In genomic region chr21:30408782-30409494, GRCh38 we compare ENCODE assay signal across 7 cellular contexts. TPM values are rescaled to one million over a fixed set of nuclear protein-coding genes. Genes with fewer than 3 reads are reported as not detected.
A peak's percentile ranks its signal among the peaks of the same experiment; 100 is the strongest.
DNase-seq lines count a peak whose midpoint lies in the region; ATAC-seq, FAIRE-seq and TF ChIP-seq lines count a peak whose summit lies in the region.
"Had no signal": no experiment of that assay in that cellular context is flagged by ENCODE, and none has a peak within 500 bp of the region (broad histone marks: within the 10 kb centered on the region; RNA-seq: fewer than 3 reads in every experiment).

No MANE protein-coding gene starts in this region.

- peaks cover 0 to 6% (median 0%) of the 10 kb centered on the region in 5 donors for H3K36me3 Mint-ChIP-seq in naive thymus-derived CD4-positive, alpha-beta T cell

- H3K9me3 ChIP-seq in Panc1 (ENCODE audit: control insufficient read depth, insufficient read depth, low read depth, low read length), result no peaks in the 10 kb centered on the region
- H3K9me3 ChIP-seq in heart right ventricle, result peaks cover 0 to 21% (median 5%) of the 10 kb centered on the region in 11 donors
- peaks cover 0 to 6% (median 0%) of the 10 kb centered on the region in 3 experiments for H3K9me3 ChIP-seq in naive thymus-derived CD4-positive, alpha-beta T cell (ENCODE audit: control insufficient read depth in 2 of 3, low read length in 3 of 3)

- BruUV-seq in Panc1 (replicated peaks; lab: Mats Ljungman, UMichigan), result no TSS peak

- H3K4me3 Mint-ChIP-seq in naive thymus-derived CD4-positive, alpha-beta T cell, result peak overlapping the region in 2 of 10 donors; percentile 39 to 68
- H3K4me3 Mint-ChIP-seq: central memory CD8-positive, alpha-beta T cell had no signal

- POLR2A ChIA-PET in Panc1 (lab: Charles Lee), result no interaction called here
- POLR2A ChIA-PET in naive thymus-derived CD4-positive, alpha-beta T cell (lab: Charles Lee), result no interaction called here

- TF ChIP-seq CTCF in Panc1 (IDR thresholded peaks at IDR 0.05) (peak; percentile 31), heart right ventricle (IDR thresholded peaks at IDR 0.05) (peak in 6 of 9 donors; percentile 19 to 40 (median 30))

- H3K27me3 Mint-ChIP-seq in naive thymus-derived CD4-positive, alpha-beta T cell, result peaks cover 7 to 26% (median 20%) of the 10 kb centered on the region in 5 donors
- H3K27me3 Mint-ChIP-seq: central memory CD8-positive, alpha-beta T cell had no signal

- no peaks in the 10 kb centered on the region for H3K4me1 ChIP-seq in Panc1 (ENCODE audit: control insufficient read depth, insufficient read depth, low read length)
- H3K4me1 ChIP-seq in heart right ventricle, result no peaks in the 10 kb centered on the region
- no peaks in the 10 kb centered on the region for H3K4me1 ChIP-seq in naive thymus-derived CD4-positive, alpha-beta T cell (ENCODE audit: control insufficient read depth in 2 of 2, insufficient read depth in 2 of 2, low read length in 2 of 2)

- H3K27ac Mint-ChIP-seq in naive thymus-derived CD4-positive, alpha-beta T cell, result no peak overlapping the region

- DNase-seq in NOMO-1 treated with DMSO at 0.1 percent for 48 hours (lab: John Stamatoyannopoulos, UW; ENCODE audit: unreplicated experiment) (peak; percentile 10), NOMO-1 treated with dmso at 0.1 percent for 144 hours (lab: John Stamatoyannopoulos, UW; ENCODE audit: unreplicated experiment) (no peak), Panc1 (ENCODE audit: low read depth, low spot score) (no peak), heart right ventricle (peak; percentile 17 to 26), GM12892 (ENCODE audit: insufficient read length) (no peak)
- no peak for DNase-seq in naive thymus-derived CD4-positive, alpha-beta T cell

- CTCF ChIA-PET in Panc1 (lab: Charles Lee), result no interaction called here
- CTCF ChIA-PET in naive thymus-derived CD4-positive, alpha-beta T cell (lab: Charles Lee), result no interaction called here

- H3K9me3 Mint-ChIP-seq in naive thymus-derived CD4-positive, alpha-beta T cell, result peaks cover 0 to 29% (median 8%) of the 10 kb centered on the region in 11 donors

- 22 to 23% methylated on average over 14 of the region's 14 CpGs for WGBS in heart right ventricle, 2 donors

- ATAC-seq in Panc1 (no peak), heart right ventricle (peak; percentile 29 to 84 (median 70))
- ATAC-seq in naive thymus-derived CD4-positive, alpha-beta T cell, result no peak

- TF ChIP-seq POLR2A in GM12892 (IDR thresholded peaks at IDR 0.05; ENCODE audit: low read depth, low read length), result no peak

- no peak for FAIRE-seq in GM12892 (lab: Jason Lieb, UNC)

- H3K4me1 Mint-ChIP-seq in naive thymus-derived CD4-positive, alpha-beta T cell, result peaks cover 0 to 4% (median 0%) of the 10 kb centered on the region in 7 donors
- H3K4me1 Mint-ChIP-seq: central memory CD8-positive, alpha-beta T cell had no signal

- intact Hi-C loops in Panc1 (cut with micrococcal nuclease; ENCODE audit: unreplicated experiment), result no loop called here
- intact Hi-C loops in heart right ventricle (cut with DNase I), result no loop called here
- intact Hi-C loops in naive thymus-derived CD4-positive, alpha-beta T cell (cut with micrococcal nuclease), result no loop called here

- in situ Hi-C loops in Panc1 (cut with HindIII; ENCODE audit: low pct_unique_long_range_greater_than_20kb, low sequenced_read_pairs), result no loop called here

- no peaks in the 10 kb centered on the region for H3K27me3 ChIP-seq in Panc1 (ENCODE audit: control insufficient read depth, insufficient read depth, low read length)
- H3K27me3 ChIP-seq in heart right ventricle, result no peaks in the 10 kb centered on the region
- no peaks in the 10 kb centered on the region for H3K27me3 ChIP-seq in naive thymus-derived CD4-positive, alpha-beta T cell (ENCODE audit: control insufficient read depth in 2 of 2, insufficient read depth in 2 of 2, low read length in 2 of 2)

- H3K36me3 ChIP-seq in Panc1 (ENCODE audit: control insufficient read depth, insufficient read depth, low read length) (no peaks in the 10 kb centered on the region), heart right ventricle (no peaks in the 10 kb centered on the region)
- no peaks in the 10 kb centered on the region for H3K36me3 ChIP-seq in naive thymus-derived CD4-positive, alpha-beta T cell (ENCODE audit: control insufficient read depth in 2 of 3, insufficient read depth in 3 of 3, low read length in 3 of 3)

- H3K27ac ChIP-seq in Panc1 (ENCODE audit: low read length), result no peak overlapping the region
- H3K27ac ChIP-seq in heart right ventricle, result no peak overlapping the region
- H3K27ac ChIP-seq in naive thymus-derived CD4-positive, alpha-beta T cell (ENCODE audit: low read depth, low read length), result no peak overlapping the region

- H3K4me3 ChIP-seq in Panc1 (ENCODE audit: low read depth in 2 of 2, low read length in 2 of 2), result no peak overlapping the region
- H3K4me3 ChIP-seq in heart right ventricle, result no peak overlapping the region
- H3K4me3 ChIP-seq in naive thymus-derived CD4-positive, alpha-beta T cell (ENCODE audit: low read length), result no peak overlapping the region

RNA-seq across cellular contexts. Expression of gene KRTAP13-1, which starts 13.1 kb away (rescaled TPM):
- total RNA-seq in Panc1 (2021; ENCODE audit: unreplicated experiment), result not detected
- not detected for polyA plus RNA-seq in Panc1 (2012; ENCODE audit: insufficient read length)
- total RNA-seq in heart right ventricle, result not detected
- polyA plus RNA-seq in heart right ventricle, result not detected
- not detected for total RNA-seq in naive thymus-derived CD4-positive, alpha-beta T cell
- polyA plus RNA-seq in naive thymus-derived CD4-positive, alpha-beta T cell, result not detected
- not detected for polyA plus RNA-seq in GM12892 (2012; ENCODE audit: missing spikeins)

RNA-seq across cellular contexts. Expression of gene KRTAP13-3, which starts 16.8 kb away (rescaled TPM):
- total RNA-seq in Panc1 (2021; ENCODE audit: unreplicated experiment) (not detected), heart right ventricle (not detected)
- polyA plus RNA-seq in Panc1 (2012; ENCODE audit: insufficient read length), result not detected
- not detected for polyA plus RNA-seq in heart right ventricle
- not detected for total RNA-seq in naive thymus-derived CD4-positive, alpha-beta T cell
- polyA plus RNA-seq in naive thymus-derived CD4-positive, alpha-beta T cell, result not detected
- polyA plus RNA-seq in GM12892 (2012; ENCODE audit: missing spikeins), result not detected

RNA-seq across cellular contexts. Expression of gene KRTAP13-4, which starts 21.1 kb away (rescaled TPM):
- total RNA-seq in Panc1 (2021; ENCODE audit: unreplicated experiment) (not detected), heart right ventricle (not detected)
- polyA plus RNA-seq in Panc1 (2012; ENCODE audit: insufficient read length), result not detected
- polyA plus RNA-seq in heart right ventricle, result not detected
- total RNA-seq in naive thymus-derived CD4-positive, alpha-beta T cell, result not detected
- polyA plus RNA-seq in naive thymus-derived CD4-positive, alpha-beta T cell, result not detected
- not detected for polyA plus RNA-seq in GM12892 (2012; ENCODE audit: missing spikeins)

RNA-seq across cellular contexts. Expression of gene KRTAP15-1, which starts 31.1 kb away (rescaled TPM):
- total RNA-seq in Panc1 (2021; ENCODE audit: unreplicated experiment) (not detected), heart right ventricle (not detected)
- not detected for polyA plus RNA-seq in Panc1 (2012; ENCODE audit: insufficient read length)
- polyA plus RNA-seq in heart right ventricle, result not detected
- not detected for total RNA-seq in naive thymus-derived CD4-positive, alpha-beta T cell
- not detected for polyA plus RNA-seq in naive thymus-derived CD4-positive, alpha-beta T cell
- not detected for polyA plus RNA-seq in GM12892 (2012; ENCODE audit: missing spikeins)

RNA-seq across cellular contexts. Expression of gene KRTAP13-2, which starts 36.9 kb away (rescaled TPM):
- total RNA-seq in Panc1 (2021; ENCODE audit: unreplicated experiment), result not detected
- not detected for polyA plus RNA-seq in Panc1 (2012; ENCODE audit: insufficient read length)
- not detected for total RNA-seq in heart right ventricle
- polyA plus RNA-seq in heart right ventricle, result not detected
- not detected for total RNA-seq in naive thymus-derived CD4-positive, alpha-beta T cell
- not detected for polyA plus RNA-seq in naive thymus-derived CD4-positive, alpha-beta T cell
- polyA plus RNA-seq in GM12892 (2012; ENCODE audit: missing spikeins), result not detected

Comparison
In these comparisons a context has a peak if more than half of its experiments do, and no peak if none do; other contexts are left out.
1. DNase-seq: peak in NOMO-1 treated with DMSO at 0.1 percent for 48 hours (single experiment) and heart right ventricle (2 of 2); none in NOMO-1 treated with dmso at 0.1 percent for 144 hours (single experiment), Panc1 (single experiment), naive thymus-derived CD4-positive, alpha-beta T cell (0 of 9) and GM12892 (single experiment).
2. ATAC-seq: peak in heart right ventricle (8 of 8); none in Panc1 (single experiment) and naive thymus-derived CD4-positive, alpha-beta T cell (single experiment).